ENCODE assay signal across 1 cellular context in the genomic region with DNA sequence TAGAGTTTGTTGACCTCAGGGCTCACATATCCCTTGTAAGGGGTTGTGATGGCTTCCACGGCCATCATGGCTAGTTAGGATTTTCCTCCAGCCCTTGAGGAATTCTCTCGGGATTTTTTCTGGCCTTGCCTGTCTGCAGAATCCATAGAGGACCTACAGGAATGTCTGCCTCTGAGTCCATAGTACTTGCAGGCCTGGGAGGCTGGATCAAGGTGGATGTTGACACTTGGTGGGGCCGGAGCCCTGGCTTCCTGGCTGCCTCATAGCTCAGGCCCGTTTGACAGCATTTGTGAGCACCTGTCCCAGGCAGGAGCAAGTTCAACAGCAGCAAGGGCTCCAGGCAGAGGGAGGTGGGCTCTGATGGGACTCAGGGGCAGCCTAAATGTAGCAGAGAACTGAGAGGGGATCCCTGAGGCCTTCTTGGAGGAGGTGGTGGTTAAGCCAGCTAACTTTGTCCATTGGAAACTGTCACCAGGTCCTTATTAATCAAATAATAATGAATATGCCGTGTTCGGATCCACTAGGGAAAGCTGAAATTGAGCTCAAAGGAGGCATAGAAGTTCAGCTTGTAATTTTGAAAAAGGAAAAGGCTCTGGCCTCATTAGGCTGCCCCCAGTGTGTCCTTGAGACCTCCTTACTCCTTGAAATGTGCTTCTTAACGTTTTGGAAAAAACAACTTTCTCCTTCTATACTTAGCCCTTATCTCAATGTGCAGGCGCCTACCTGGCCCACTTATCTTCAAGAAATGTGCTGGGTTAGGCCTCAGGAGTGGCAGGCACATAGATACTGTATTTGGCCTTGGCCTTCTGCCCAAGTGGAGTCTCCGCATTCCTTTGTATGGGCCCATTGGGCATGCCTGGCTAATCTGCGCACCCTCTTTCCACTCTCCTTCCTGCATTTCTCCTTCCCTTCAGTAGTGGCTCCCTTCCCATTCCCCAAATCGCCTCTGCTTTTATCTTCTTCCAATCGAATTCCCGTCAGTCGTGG.
TF ChIP-seq lines count a peak whose summit lies in the region.

No MANE protein-coding gene starts in this region.

TF ChIP-seq in GM23338, 12 proteins besides CTCF, POLR2A, EP300 and RAD21 (continued from another document):
- TF ChIP-seq ETS1 (IDR thresholded peaks at IDR 0.05) (no peak), ZNF462 (CRISPR knock-in tag; IDR thresholded peaks at IDR 0.05) (no peak), EZH2phosphoT487 (IDR thresholded peaks at IDR 0.05; ENCODE audit: unreplicated experiment) (no peak), ZNF331 (CRISPR knock-in tag; IDR thresholded peaks at IDR 0.05; ENCODE audit: low read depth) (no peak), CREB1 (CRISPR knock-in tag; IDR thresholded peaks at IDR 0.05; ENCODE audit: low read depth) (no peak), STAT1 (IDR thresholded peaks at IDR 0.05; ENCODE audit: unreplicated experiment) (no peak), EZH2 (IDR thresholded peaks at IDR 0.05; ENCODE audit: low read depth, unreplicated experiment) (no peak), NANOG (IDR thresholded peaks at IDR 0.05; ENCODE audit: borderline replicate concordance) (no peak)
- TF ChIP-seq, protein P1, sequence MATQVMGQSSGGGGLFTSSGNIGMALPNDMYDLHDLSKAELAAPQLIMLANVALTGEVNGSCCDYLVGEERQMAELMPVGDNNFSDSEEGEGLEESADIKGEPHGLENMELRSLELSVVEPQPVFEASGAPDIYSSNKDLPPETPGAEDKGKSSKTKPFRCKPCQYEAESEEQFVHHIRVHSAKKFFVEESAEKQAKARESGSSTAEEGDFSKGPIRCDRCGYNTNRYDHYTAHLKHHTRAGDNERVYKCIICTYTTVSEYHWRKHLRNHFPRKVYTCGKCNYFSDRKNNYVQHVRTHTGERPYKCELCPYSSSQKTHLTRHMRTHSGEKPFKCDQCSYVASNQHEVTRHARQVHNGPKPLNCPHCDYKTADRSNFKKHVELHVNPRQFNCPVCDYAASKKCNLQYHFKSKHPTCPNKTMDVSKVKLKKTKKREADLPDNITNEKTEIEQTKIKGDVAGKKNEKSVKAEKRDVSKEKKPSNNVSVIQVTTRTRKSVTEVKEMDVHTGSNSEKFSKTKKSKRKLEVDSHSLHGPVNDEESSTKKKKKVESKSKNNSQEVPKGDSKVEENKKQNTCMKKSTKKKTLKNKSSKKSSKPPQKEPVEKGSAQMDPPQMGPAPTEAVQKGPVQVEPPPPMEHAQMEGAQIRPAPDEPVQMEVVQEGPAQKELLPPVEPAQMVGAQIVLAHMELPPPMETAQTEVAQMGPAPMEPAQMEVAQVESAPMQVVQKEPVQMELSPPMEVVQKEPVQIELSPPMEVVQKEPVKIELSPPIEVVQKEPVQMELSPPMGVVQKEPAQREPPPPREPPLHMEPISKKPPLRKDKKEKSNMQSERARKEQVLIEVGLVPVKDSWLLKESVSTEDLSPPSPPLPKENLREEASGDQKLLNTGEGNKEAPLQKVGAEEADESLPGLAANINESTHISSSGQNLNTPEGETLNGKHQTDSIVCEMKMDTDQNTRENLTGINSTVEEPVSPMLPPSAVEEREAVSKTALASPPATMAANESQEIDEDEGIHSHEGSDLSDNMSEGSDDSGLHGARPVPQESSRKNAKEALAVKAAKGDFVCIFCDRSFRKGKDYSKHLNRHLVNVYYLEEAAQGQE (IDR thresholded peaks at IDR 0.05; ENCODE audit: unreplicated experiment) = no peak
